ENCODE assay signal across 24 cellular contexts in genomic region chr13:98089246-98089645, GRCh38. TPM values are rescaled to one million over a fixed set of nuclear protein-coding genes. Genes with fewer than 3 reads are reported as not detected.
A peak's percentile ranks its signal among the peaks of the same experiment; 100 is the strongest.
DNase-seq lines count a peak whose midpoint lies in the region; ATAC-seq and TF ChIP-seq lines count a peak whose summit lies in the region.
"Had no signal": no experiment of that assay in that cellular context is flagged by ENCODE, and none has a peak within 500 bp of the region (broad histone marks: within the 10 kb centered on the region; RNA-seq: fewer than 3 reads in every experiment).

No MANE protein-coding gene starts in this region.

- BruUV-seq in mammary epithelial cell (replicated peaks; lab: Mats Ljungman, UMichigan) = no TSS peak

- 50% methylated on average over 2 of the region's 2 CpGs for WGBS in mammary epithelial cell (ENCODE audit: low coverage, missing lambda C conversion rate)

- H3K9ac ChIP-seq in mammary epithelial cell (ENCODE audit: insufficient read depth, low read length) = no peak overlapping the region
- H3K9ac ChIP-seq: BLaER1 had no signal

- H3K36me3 ChIP-seq in mammary epithelial cell (ENCODE audit: insufficient read depth, low read length) = no peaks in the 10 kb centered on the region
- no peaks in the 10 kb centered on the region for H3K36me3 ChIP-seq in breast epithelium
- no peaks in the 10 kb centered on the region for H3K36me3 ChIP-seq in brain microvascular endothelial cell (replicated peaks)
- no peaks in the 10 kb centered on the region for H3K36me3 ChIP-seq in SJCRH30
- H3K36me3 ChIP-seq: BLaER1, spleen, tibial artery had no signal

- TF ChIP-seq CTCF in mammary epithelial cell (conservative IDR thresholded peaks at IDR 0.05 in 1 of 2, IDR thresholded peaks at IDR 0.05 in 1 of 2; ENCODE audit: extremely low read depth in 1 of 2, insufficient read depth in 1 of 2, low read depth in 1 of 2, low read length in 2 of 2) = no peak
- no peak for TF ChIP-seq CTCF in breast epithelium (IDR thresholded peaks at IDR 0.05)
- no peak for TF ChIP-seq CTCF in brain microvascular endothelial cell (IDR thresholded peaks at IDR 0.05; ENCODE audit: low read depth, low read length, missing control alignments)
- no peak for TF ChIP-seq CTCF in foreskin fibroblast (IDR thresholded peaks at IDR 0.05; ENCODE audit: low read depth, low read length)

- intact Hi-C loops in mammary epithelial cell (cut with micrococcal nuclease) (no loop called here), breast epithelium (cut with DNase I; ENCODE audit: low total_unique reads) (no loop called here)

- in situ Hi-C loops in mammary epithelial cell (cut with MboI; ENCODE audit: low sequenced_read_pairs in 2 of 2) = no loop called here
- in situ Hi-C loops in brain microvascular endothelial cell (cut with HindIII; ENCODE audit: low pct_ligation_motif_present, low sequenced_read_pairs) = no loop called here
- in situ Hi-C loops in KBM-7 (cut with MboI; ENCODE audit: low pct_unique_long_range_greater_than_20kb, low sequenced_read_pairs) = no loop called here

- dilution Hi-C loops in mammary epithelial cell (cut with HindIII; ENCODE audit: low sequenced_read_pairs) = no loop called here

- ATAC-seq in HG03432 (IDR thresholded peaks at IDR 0.05; ENCODE audit: unreplicated experiment) = no peak
- ATAC-seq: activated CD4-positive, CD25-positive, alpha-beta regulatory T cell treated with anti-CD3 and anti-CD28 coated beads, Interleukin-2, amount 50 U/mL, for 24 hours; activated CD8-positive, alpha-beta T cell treated with anti-CD3 and anti-CD28 coated beads for 36 hours; K562 had no signal

- CTCF ChIA-PET in mammary epithelial cell (lab: Charles Lee; ENCODE audit: low non-redundant PET) = no interaction called here

- DNase-seq in mammary epithelial cell (peak; percentile 5), breast epithelium (ENCODE audit: low spot score in 2 of 2) (no peak), brain microvascular endothelial cell (peak; percentile 68), foreskin fibroblast (peak; percentile 55 to 78), KBM-7 (no peak), DMS79 (lab: John Stamatoyannopoulos, UW) (no peak), SJCRH30 (no peak)
- DNase-seq: activated CD8-positive, alpha-beta T cell treated with anti-CD3 and anti-CD28 coated beads for 36 hours; activated naive CD4-positive, alpha-beta T cell; activated T-cell treated with anti-CD3 and anti-CD28 coated beads for 4 hours; central memory CD4-positive, alpha-beta T cell; erythroblast; NCI-H1436 treated with DMSO at 0.1 percent for 48 hours; NCI-H2171 treated with DMSO at 0.1 percent for 48 hours; NCI-H526 treated with DMSO at 0.1 percent for 48 hours; retina; spleen; stimulated activated CD4-positive, alpha-beta T cell treated with anti-CD3 and anti-CD28 coated beads, Interleukin-4, amount 100 ng/mL, for 24 hours; tibial artery had no signal

- no peak for TF ChIP-seq POLR2A in breast epithelium (IDR thresholded peaks at IDR 0.05)

- H3K27ac ChIP-seq in mammary epithelial cell (ENCODE audit: insufficient read depth, low read depth, low read length) (no peak overlapping the region), breast epithelium (no peak overlapping the region), brain microvascular endothelial cell (peak overlapping the region; percentile 35), SJCRH30 (no peak overlapping the region)
- H3K27ac ChIP-seq: 22Rv1, BLaER1, spleen, tibial artery had no signal

- no peaks in the 10 kb centered on the region for H3K79me2 ChIP-seq in mammary epithelial cell (ENCODE audit: insufficient read depth, low read length)

- H3K27me3 ChIP-seq in mammary epithelial cell (ENCODE audit: insufficient read depth, low read length) = no peaks in the 10 kb centered on the region
- H3K27me3 ChIP-seq in breast epithelium = no peaks in the 10 kb centered on the region
- H3K27me3 ChIP-seq in brain microvascular endothelial cell (replicated peaks) = no peaks in the 10 kb centered on the region
- H3K27me3 ChIP-seq in SJCRH30 = no peaks in the 10 kb centered on the region
- H3K27me3 ChIP-seq: BLaER1, spleen, tibial artery had no signal

- H3K9me3 ChIP-seq in mammary epithelial cell (replicated peaks; ENCODE audit: insufficient read depth, low read length) (peaks cover 3% of the 10 kb centered on the region), breast epithelium (no peaks in the 10 kb centered on the region), SJCRH30 (replicated peaks) (no peaks in the 10 kb centered on the region)
- H3K9me3 ChIP-seq: tibial artery had no signal

- H3K4me3 ChIP-seq in mammary epithelial cell (replicated peaks in 1 of 3; ENCODE audit: insufficient read depth in 1 of 3, low read depth in 2 of 3, low read length in 3 of 3) (no peak overlapping the region), breast epithelium (no peak overlapping the region), brain microvascular endothelial cell (ENCODE audit: low read depth, low read length) (no peak overlapping the region), foreskin fibroblast (ENCODE audit: low read depth in 1 of 2, low read length in 2 of 2) (no peak overlapping the region), SJCRH30 (no peak overlapping the region)
- H3K4me3 ChIP-seq: BLaER1, K562, spleen, tibial artery had no signal

- no peaks in the 10 kb centered on the region for H4K20me1 ChIP-seq in mammary epithelial cell (ENCODE audit: insufficient read depth, low read length)
- H4K20me1 ChIP-seq: BLaER1 had no signal

- H3K4me1 ChIP-seq in mammary epithelial cell (ENCODE audit: insufficient read depth, low read length) = no peaks in the 10 kb centered on the region
- H3K4me1 ChIP-seq in breast epithelium = no peaks in the 10 kb centered on the region
- H3K4me1 ChIP-seq in SJCRH30 = peaks cover 5% of the 10 kb centered on the region; the same call in 1 of the 2 replicates
- H3K4me1 ChIP-seq: BLaER1, spleen, tibial artery had no signal

- no peak overlapping the region for H3K4me2 ChIP-seq in mammary epithelial cell (ENCODE audit: insufficient read depth, low read depth, low read length)
- H3K4me2 ChIP-seq: BLaER1 had no signal

- H2AFZ ChIP-seq in mammary epithelial cell (ENCODE audit: low read depth, low read length) = peak overlapping the region; percentile 14

RNA-seq across cellular contexts. Expression of gene FARP1, which starts 53.6 kb away (rescaled TPM):
- 10 to 100 TPM; 27.5 to 42.8 TPM for total RNA-seq in mammary epithelial cell
- 16.9 TPM for polyA plus RNA-seq in mammary epithelial cell
- 37.5 TPM for polyA minus RNA-seq in mammary epithelial cell
- 10 to 100 TPM; 29.8 to 97.3 (median 80.1) TPM for total RNA-seq in breast epithelium
- total RNA-seq in SJCRH30 (2014; rRNA removed; shearing (Covaris generic)) = 31.2 and 32.5 TPM in 2 replicates

Comparison
In these comparisons a context has a peak if more than half of its experiments do, and no peak if none do; other contexts are left out.
1. DNase-seq: peak in mammary epithelial cell (single experiment), brain microvascular endothelial cell (single experiment) and foreskin fibroblast (2 of 2); none in breast epithelium (0 of 2), KBM-7 (single experiment), DMS79 (single experiment) and SJCRH30 (0 of 2).